29 cellular contexts compared by ENCODE assay signal in genomic region chr10:129039406-129040345, GRCh38.
"Had no signal": no experiment of that assay in that cellular context is flagged by ENCODE, and none has a peak within 500 bp of the region (broad histone marks: within the 10 kb centered on the region; RNA-seq: fewer than 3 reads in every experiment).

No MANE protein-coding gene starts in this region.

- H3K4me3 Mint-ChIP-seq: activated CD8-positive, alpha-beta T cell treated with anti-CD3 and anti-CD28 coated beads for 36 hours; activated naive CD4-positive, alpha-beta T cell treated with anti-CD3 and anti-CD28 coated beads, Interleukin-2, amount 50 U/mL, for 24 hours; activated naive CD8-positive, alpha-beta T cell treated with anti-CD3 and anti-CD28 coated beads, Interleukin-2, amount 50 U/mL, for 24 hours; activated T-cell treated with anti-CD3 and anti-CD28 coated beads, Interleukin-2, amount 50 U/mL, for 4 hours; activated T-helper 17 cell treated with anti-CD3 and anti-CD28 coated beads, Interleukin-2, amount 50 U/mL, for 72 hours; dendritic cell treated with granulocyte-macrophage colony-stimulating factor and Interleukin-4, amounts not matched to agents 40 ng/mL and 50 ng/mL, for 4 days; nephron; stimulated activated memory B cell treated with anti-CD40 and anti-IgM and Interleukin-4, amounts not matched to agents 10 μg/mL and 1 μg/mL and 100 μg/mL, for 72 hours; stimulated activated naive CD8-positive, alpha-beta T cell treated with anti-CD3 and anti-CD28 coated beads, Interleukin-15, amount 100 ng/mL, for 72 hours had no signal

- H3K27ac Mint-ChIP-seq: activated CD8-positive, alpha-beta T cell treated with anti-CD3 and anti-CD28 coated beads for 36 hours; activated naive CD4-positive, alpha-beta T cell treated with anti-CD3 and anti-CD28 coated beads, Interleukin-2, amount 50 U/mL, for 24 hours; activated naive CD8-positive, alpha-beta T cell treated with anti-CD3 and anti-CD28 coated beads, Interleukin-2, amount 50 U/mL, for 24 hours; activated T-helper 17 cell treated with anti-CD3 and anti-CD28 coated beads, Interleukin-2, amount 50 U/mL, for 72 hours; dendritic cell treated with granulocyte-macrophage colony-stimulating factor and Interleukin-4, amounts not matched to agents 40 ng/mL and 50 ng/mL, for 4 days; nephron; progenitor cell of endocrine pancreas; stimulated activated memory B cell treated with anti-CD40 and anti-IgM and Interleukin-4, amounts not matched to agents 10 μg/mL and 1 μg/mL and 100 μg/mL, for 72 hours had no signal

- ATAC-seq: activated CD8-positive, alpha-beta T cell treated with anti-CD3 and anti-CD28 coated beads for 36 hours; activated naive CD8-positive, alpha-beta T cell treated with anti-CD3 and anti-CD28 coated beads, Interleukin-2, amount 50 U/mL, for 24 hours; activated T-cell treated with anti-CD3 and anti-CD28 coated beads, Interleukin-2, amount 50 U/mL, for 4 hours; activated T-helper 17 cell treated with anti-CD3 and anti-CD28 coated beads, Interleukin-2, amount 50 U/mL, for 72 hours; sciatic nerve; stimulated activated memory B cell treated with anti-CD40 and anti-IgM and Interleukin-4, amounts not matched to agents 10 μg/mL and 1 μg/mL and 100 μg/mL, for 72 hours; stimulated activated naive CD8-positive, alpha-beta T cell treated with anti-CD3 and anti-CD28 coated beads, Interleukin-15, amount 100 ng/mL, for 72 hours had no signal

- H3K9me3 ChIP-seq: left ventricle myocardium inferior, ovary, thyroid gland, upper lobe of left lung had no signal

- H3K4me1 ChIP-seq: upper lobe of left lung had no signal

- H3K27ac ChIP-seq: left ventricle myocardium inferior, ovary, thyroid gland, upper lobe of left lung, WERI-Rb-1 had no signal

- H3K36me3 Mint-ChIP-seq: activated naive CD4-positive, alpha-beta T cell treated with anti-CD3 and anti-CD28 coated beads, Interleukin-2, amount 50 U/mL, for 24 hours; stimulated activated memory B cell treated with anti-CD40 and anti-IgM and Interleukin-4, amounts not matched to agents 10 μg/mL and 1 μg/mL and 100 μg/mL, for 72 hours had no signal

- H3K27me3 ChIP-seq: ovary, thyroid gland, upper lobe of left lung had no signal

- H3K4me3 ChIP-seq: left ventricle myocardium inferior, ovary, skin epidermis, thyroid gland, upper lobe of left lung had no signal

- DNase-seq: activated CD4-positive, alpha-beta T cell treated with anti-CD3 and anti-CD28 coated beads, Interleukin-2, amount 50 U/mL, for 1 hour; activated CD4-positive, CD25-positive, alpha-beta regulatory T cell treated with anti-CD3 and anti-CD28 coated beads, Interleukin-2, amount 50 U/mL, for 72 hours; activated CD8-positive, alpha-beta T cell treated with anti-CD3 and anti-CD28 coated beads for 36 hours; activated gamma-delta T cell treated with Interleukin-2 at 50 U/mL for 16 hours; activated naive CD8-positive, alpha-beta T cell treated with anti-CD3 and anti-CD28 coated beads, Interleukin-2, amount 50 U/mL, for 24 hours; activated T-cell treated with anti-CD3 and anti-CD28 coated beads, Interleukin-2, amount 50 U/mL, for 4 hours; amygdala; central memory CD4-positive, alpha-beta T cell; effector CD4-positive, alpha-beta T cell; islet precursor cell; left ventricle myocardium inferior; mammary epithelial cell; ovary; stimulated activated CD4-positive, alpha-beta T cell treated with anti-CD3 and anti-CD28 coated beads, Interleukin-12 subunit alpha, Interleukin-12 subunit beta, amount 100 ng/mL, for 4 hours; stimulated activated CD4-positive, alpha-beta T cell treated with anti-CD3 and anti-CD28 coated beads, Interleukin-4, amount 100 ng/mL, for 24 hours; stimulated activated naive CD8-positive, alpha-beta T cell treated with anti-CD3 and anti-CD28 coated beads, Interleukin-15, amount 100 ng/mL, for 72 hours; T1000; thyroid gland; upper lobe of left lung; WERI-Rb-1 had no signal

- H3K36me3 ChIP-seq: left ventricle myocardium inferior, ovary, thyroid gland, upper lobe of left lung, WERI-Rb-1 had no signal

- H3K9me3 Mint-ChIP-seq: activated CD8-positive, alpha-beta T cell treated with anti-CD3 and anti-CD28 coated beads for 36 hours; activated naive CD4-positive, alpha-beta T cell treated with anti-CD3 and anti-CD28 coated beads, Interleukin-2, amount 50 U/mL, for 24 hours; activated naive CD8-positive, alpha-beta T cell treated with anti-CD3 and anti-CD28 coated beads, Interleukin-2, amount 50 U/mL, for 24 hours; activated T-cell treated with anti-CD3 and anti-CD28 coated beads, Interleukin-2, amount 50 U/mL, for 4 hours; activated T-helper 17 cell treated with anti-CD3 and anti-CD28 coated beads, Interleukin-2, amount 50 U/mL, for 72 hours; dendritic cell treated with granulocyte-macrophage colony-stimulating factor and Interleukin-4, amounts not matched to agents 40 ng/mL and 50 ng/mL, for 4 days; nephron; stimulated activated naive CD8-positive, alpha-beta T cell treated with anti-CD3 and anti-CD28 coated beads, Interleukin-15, amount 100 ng/mL, for 72 hours had no signal

- FAIRE-seq: frontal cortex had no signal
